Comparison of ENCODE assay signal across 16 cellular contexts in the genomic region with DNA sequence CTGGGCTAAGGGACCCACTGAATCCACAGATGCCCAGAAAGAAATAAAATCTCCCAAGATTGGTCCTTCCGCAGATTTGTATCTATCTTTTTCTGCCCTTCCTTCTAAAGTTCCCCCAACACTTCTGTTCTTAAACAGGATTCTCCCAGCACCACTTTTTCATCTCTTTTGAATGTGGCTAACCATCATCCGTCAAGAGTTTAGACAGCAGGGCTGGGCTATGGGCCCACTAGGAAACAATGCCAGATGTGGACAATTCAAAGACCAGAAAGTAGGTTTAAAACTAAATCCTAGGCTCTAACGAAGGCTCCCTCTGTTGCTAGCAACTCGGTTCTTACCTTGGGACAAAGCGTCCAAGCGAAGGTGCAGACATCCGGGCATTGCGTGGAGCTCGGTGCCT.
DNase-seq lines count a peak whose midpoint lies in the region; ATAC-seq and TF ChIP-seq lines count a peak whose summit lies in the region.
"Had no signal": no experiment of that assay in that cellular context is flagged by ENCODE, and none has a peak within 500 bp of the region (broad histone marks: within the 10 kb centered on the region; RNA-seq: fewer than 3 reads in every experiment).

No MANE protein-coding gene starts in this region.

- no peaks in the 10 kb centered on the region for H3K9me3 Mint-ChIP-seq in activated CD8-positive, alpha-beta T cell treated with anti-CD3 and anti-CD28 coated beads, Interleukin-2, amount 10 ng/mL, durations not matched to agents 7 days and 5 days (ENCODE audit: insufficient read depth)
- no peaks in the 10 kb centered on the region for H3K9me3 Mint-ChIP-seq in activated CD8-positive, alpha-beta T cell treated with anti-CD3 and anti-CD28 coated beads for 36 hours

- intact Hi-C loops in activated CD8-positive, alpha-beta T cell treated with anti-CD3 and anti-CD28 coated beads for 36 hours (cut with micrococcal nuclease) = loop anchor here (5.0 kb wide), 1 partner anchor 34 kb away; no protein-coding TSS in a partner anchor
- intact Hi-C loops in esophagus muscularis mucosa (cut with DNase I) = no loop called here

- peaks cover 5% of the 10 kb centered on the region for H3K4me1 Mint-ChIP-seq in activated CD8-positive, alpha-beta T cell treated with anti-CD3 and anti-CD28 coated beads, Interleukin-2, amount 10 ng/mL, durations not matched to agents 7 days and 5 days (ENCODE audit: low read depth)
- peaks cover 3% of the 10 kb centered on the region for H3K4me1 Mint-ChIP-seq in activated CD8-positive, alpha-beta T cell treated with anti-CD3 and anti-CD28 coated beads for 36 hours (ENCODE audit: low read depth)

- TF ChIP-seq POLR2A in esophagus muscularis mucosa (IDR thresholded peaks at IDR 0.05; ENCODE audit: low read depth) = no peak
- no peak for TF ChIP-seq POLR2A in suprapubic skin (IDR thresholded peaks at IDR 0.05)

- TF ChIP-seq EP300 in esophagus muscularis mucosa (IDR thresholded peaks at IDR 0.05) (no peak), suprapubic skin (IDR thresholded peaks at IDR 0.05) (no peak)

- H3K27me3 ChIP-seq in esophagus muscularis mucosa (no peaks in the 10 kb centered on the region), mucosa of rectum (ENCODE audit: control insufficient read depth in 2 of 2, insufficient read depth in 2 of 2, low read length in 2 of 2) (no peaks in the 10 kb centered on the region), suprapubic skin (no peaks in the 10 kb centered on the region)

- H3K36me3 Mint-ChIP-seq in activated CD8-positive, alpha-beta T cell treated with anti-CD3 and anti-CD28 coated beads, Interleukin-2, amount 10 ng/mL, durations not matched to agents 7 days and 5 days (ENCODE audit: low read depth) = peaks cover 13% of the 10 kb centered on the region
- peaks cover 4% of the 10 kb centered on the region for H3K36me3 Mint-ChIP-seq in activated CD8-positive, alpha-beta T cell treated with anti-CD3 and anti-CD28 coated beads for 36 hours (ENCODE audit: low read depth)

- H3K27ac Mint-ChIP-seq in activated CD8-positive, alpha-beta T cell treated with anti-CD3 and anti-CD28 coated beads, Interleukin-2, amount 10 ng/mL, durations not matched to agents 7 days and 5 days = peak overlapping the region; percentile 26
- H3K27ac Mint-ChIP-seq in activated CD8-positive, alpha-beta T cell treated with anti-CD3 and anti-CD28 coated beads for 36 hours = no peak overlapping the region

- H3K27ac ChIP-seq in esophagus muscularis mucosa (replicated peaks in 1 of 4) = peak overlapping the region in 3 of 4 donors; percentile 5 to 48 (median 39)
- H3K27ac ChIP-seq in mucosa of rectum (ENCODE audit: low read depth in 2 of 2, low read length in 2 of 2) = peak overlapping the region; percentile 82 to 88
- H3K27ac ChIP-seq in suprapubic skin = peak overlapping the region; percentile 30

- peak overlapping the region in 1 of 2 donors; percentile 31 for H3K9ac ChIP-seq in mucosa of rectum (ENCODE audit: low read depth in 1 of 2, low read length in 2 of 2)

- CTCF ChIA-PET in activated CD8-positive, alpha-beta T cell treated with anti-CD3 and anti-CD28 coated beads, Interleukin-2, amount 10 ng/mL, durations not matched to agents 7 days and 5 days (lab: Charles Lee) = interaction anchor here (1.6 to 1.9 kb wide), 2 partner anchors 35 to 105 kb away, joined by 3 to 7 read pairs; no protein-coding TSS in a partner anchor
- CTCF ChIA-PET in activated CD8-positive, alpha-beta T cell treated with anti-CD3 and anti-CD28 coated beads for 36 hours (lab: Charles Lee) = interaction anchor here (5.9 kb wide), 1 partner anchor 37 kb away, joined by 51 read pairs; no protein-coding TSS in a partner anchor

- H3K4me3 Mint-ChIP-seq in activated CD8-positive, alpha-beta T cell treated with anti-CD3 and anti-CD28 coated beads, Interleukin-2, amount 10 ng/mL, durations not matched to agents 7 days and 5 days = no peak overlapping the region
- H3K4me3 Mint-ChIP-seq in activated CD8-positive, alpha-beta T cell treated with anti-CD3 and anti-CD28 coated beads for 36 hours = no peak overlapping the region

- H3K9me3 ChIP-seq in esophagus muscularis mucosa (no peaks in the 10 kb centered on the region), mucosa of rectum (ENCODE audit: control insufficient read depth in 2 of 2, low read length in 2 of 2) (no peaks in the 10 kb centered on the region), suprapubic skin (no peaks in the 10 kb centered on the region)

- POLR2A ChIA-PET in activated CD8-positive, alpha-beta T cell treated with anti-CD3 and anti-CD28 coated beads, Interleukin-2, amount 10 ng/mL, durations not matched to agents 7 days and 5 days (lab: Charles Lee) = no interaction called here
- POLR2A ChIA-PET in activated CD8-positive, alpha-beta T cell treated with anti-CD3 and anti-CD28 coated beads for 36 hours (lab: Charles Lee) = no interaction called here

- peaks cover 32 to 61% (median 52%) of the 10 kb centered on the region in 4 donors for H3K4me1 ChIP-seq in esophagus muscularis mucosa
- H3K4me1 ChIP-seq in mucosa of rectum (ENCODE audit: control insufficient read depth in 2 of 2, insufficient read depth in 2 of 2, low read length in 2 of 2) = peaks cover 11 to 25% of the 10 kb centered on the region in 2 donors
- peaks cover 19% of the 10 kb centered on the region for H3K4me1 ChIP-seq in suprapubic skin

- peaks cover 0 to 26% (median 5%) of the 10 kb centered on the region in 4 donors for H3K36me3 ChIP-seq in esophagus muscularis mucosa
- peaks cover 2 to 6% of the 10 kb centered on the region in 2 donors for H3K36me3 ChIP-seq in mucosa of rectum (ENCODE audit: control insufficient read depth in 2 of 2, insufficient read depth in 2 of 2, low read length in 2 of 2)
- H3K36me3 ChIP-seq in suprapubic skin = peaks cover 17% of the 10 kb centered on the region

- DNase-seq in activated CD8-positive, alpha-beta T cell treated with anti-CD3 and anti-CD28 coated beads, Interleukin-2, amount 10 ng/mL, durations not matched to agents 7 days and 5 days = no peak
- no peak for DNase-seq in activated CD8-positive, alpha-beta T cell treated with anti-CD3 and anti-CD28 coated beads for 36 hours
- DNase-seq in esophagus muscularis mucosa (ENCODE audit: extremely low spot score) (no peak), suprapubic skin (ENCODE audit: low spot score in 2 of 2) (no peak), NCI-H2227 treated with DMSO at 0.1 percent for 48 hours (lab: John Stamatoyannopoulos, UW) (no peak), DMS 273 (lab: John Stamatoyannopoulos, UW; ENCODE audit: unreplicated experiment) (no peak)
- DNase-seq: AML-193, NCI-H146, NCI-H2081 treated with DMSO at 0.1 percent for 48 hours, NCI-H226, NCI-H526, PC-3 had no signal

- no peak for TF ChIP-seq CTCF in activated CD8-positive, alpha-beta T cell treated with anti-CD3 and anti-CD28 coated beads for 36 hours (IDR thresholded peaks at IDR 0.05)
- TF ChIP-seq CTCF in esophagus muscularis mucosa (IDR thresholded peaks at IDR 0.05) = no peak
- no peak for TF ChIP-seq CTCF in suprapubic skin (IDR thresholded peaks at IDR 0.05)

- WGBS in esophagus muscularis mucosa = 78% methylated on average over 9 of the region's 9 CpGs
- 88% methylated on average over 9 of the region's 9 CpGs for WGBS in suprapubic skin

- no peaks in the 10 kb centered on the region for H3K27me3 Mint-ChIP-seq in activated CD8-positive, alpha-beta T cell treated with anti-CD3 and anti-CD28 coated beads, Interleukin-2, amount 10 ng/mL, durations not matched to agents 7 days and 5 days (ENCODE audit: low read depth)
- no peaks in the 10 kb centered on the region for H3K27me3 Mint-ChIP-seq in activated CD8-positive, alpha-beta T cell treated with anti-CD3 and anti-CD28 coated beads for 36 hours

- H3K4me3 ChIP-seq in esophagus muscularis mucosa = no peak overlapping the region
- no peak overlapping the region for H3K4me3 ChIP-seq in mucosa of rectum (ENCODE audit: low read length in 2 of 2)
- H3K4me3 ChIP-seq in suprapubic skin = no peak overlapping the region
- H3K4me3 ChIP-seq: GM12878, K562 had no signal

- no peak for ATAC-seq in activated CD8-positive, alpha-beta T cell treated with anti-CD3 and anti-CD28 coated beads, Interleukin-2, amount 10 ng/mL, durations not matched to agents 7 days and 5 days
- ATAC-seq in activated CD8-positive, alpha-beta T cell treated with anti-CD3 and anti-CD28 coated beads for 36 hours = no peak
- ATAC-seq in HG02970 (IDR thresholded peaks at IDR 0.05; ENCODE audit: low FRiP score, unreplicated experiment) = no peak
- ATAC-seq: GM12878, K562, PC-3 had no signal

Comparison
In these comparisons a context has a peak if more than half of its experiments do, and no peak if none do; other contexts are left out.
1. H3K27ac ChIP-seq: peak in every context shown above with its lines; median percentile 85 in mucosa of rectum; 39 in esophagus muscularis mucosa; 30 in suprapubic skin.